Comparison of ENCODE assay signal across 8 cellular contexts in genomic region chr1:181485276-181486097, GRCh38. TPM values are rescaled to one million over a fixed set of nuclear protein-coding genes. Genes with fewer than 3 reads are reported as not detected.
DNase-seq lines count a peak whose midpoint lies in the region; ATAC-seq and TF ChIP-seq lines count a peak whose summit lies in the region.

No MANE protein-coding gene starts in this region.

- in situ Hi-C loops in gastrocnemius medialis (cut with MboI; ENCODE audit: low sequenced_read_pairs in 4 of 4), result loop anchor here in 3 of 4 donors (25.0 kb wide), 2 partner anchors 577 to 927 kb away; partner anchors contain the start of genes ZNF648 (in 3 of the 3) and TEDDM1 (in 1 of the 3)

- TF ChIP-seq CTCF in left ventricle myocardium inferior (IDR thresholded peaks at IDR 0.05; ENCODE audit: borderline replicate concordance) (no peak), RWPE1 (conservative IDR thresholded peaks at IDR 0.05; ENCODE audit: low read depth) (no peak), stomach (IDR thresholded peaks at IDR 0.05) (no peak), gastrocnemius medialis (IDR thresholded peaks at IDR 0.05 in 4 of 5, conservative IDR thresholded peaks at IDR 0.05 in 1 of 5) (no peak)

- peaks cover 100% of the 10 kb centered on the region for H3K27me3 ChIP-seq in left ventricle myocardium inferior (ENCODE audit: low read depth)
- peaks cover 20 to 61% (median 55%) of the 10 kb centered on the region in 3 donors for H3K27me3 ChIP-seq in stomach
- H3K27me3 ChIP-seq in gastrocnemius medialis, result peaks cover 59 to 69% (median 60%) of the 10 kb centered on the region in 3 donors

- peak; percentile 75 for DNase-seq in Right ventricle myocardium inferior (ENCODE audit: missing footprints)
- no peak for DNase-seq in left ventricle myocardium inferior
- DNase-seq in RWPE1 (ENCODE audit: low spot score), result peak; percentile 38
- peak; percentile 84 for DNase-seq in left kidney (ENCODE audit: low read depth, low spot score)
- no peak for DNase-seq in stomach
- no peak for DNase-seq in gastrocnemius medialis

- intact Hi-C loops in Right ventricle myocardium inferior (cut with DNase I) (no loop called here), left ventricle myocardium inferior (cut with micrococcal nuclease) (no loop called here), stomach (cut with DNase I; ENCODE audit: low total_unique reads) (no loop called here), gastrocnemius medialis (cut with DNase I; ENCODE audit: low total_unique reads) (no loop called here)

- WGBS in stomach, 5 donors, result 4 to 12% (median 6%) methylated on average over 44 of the region's 44 CpGs

- TF ChIP-seq POLR2A in stomach (IDR thresholded peaks at IDR 0.05) (no peak), gastrocnemius medialis (IDR thresholded peaks at IDR 0.05) (no peak)

- H3K9me3 ChIP-seq in left ventricle myocardium inferior (replicated peaks), result no peaks in the 10 kb centered on the region
- H3K9me3 ChIP-seq in stomach, result no peaks in the 10 kb centered on the region
- H3K9me3 ChIP-seq in gastrocnemius medialis, result no peaks in the 10 kb centered on the region

- no peaks in the 10 kb centered on the region for H3K36me3 ChIP-seq in left ventricle myocardium inferior
- no peaks in the 10 kb centered on the region for H3K36me3 ChIP-seq in stomach
- H3K36me3 ChIP-seq in gastrocnemius medialis, result no peaks in the 10 kb centered on the region

- H3K4me3 ChIP-seq in left ventricle myocardium inferior, result no peak overlapping the region
- H3K4me3 ChIP-seq in stomach, result peak overlapping the region in 1 of 4 donors; percentile 20
- H3K4me3 ChIP-seq in gastrocnemius medialis, result no peak overlapping the region

- CTCF ChIA-PET in RWPE1 (lab: Yijun Ruan, JAX), result interaction anchor here (0.6 kb wide), 1 partner anchor 570 kb away, joined by 3 read pairs; no protein-coding TSS in a partner anchor

- no peak for TF ChIP-seq EP300 in stomach (IDR thresholded peaks at IDR 0.05)

- no peak for ATAC-seq in Right ventricle myocardium inferior
- peak; percentile 43 for ATAC-seq in HG02943 (IDR thresholded peaks at IDR 0.05; ENCODE audit: low read depth, unreplicated experiment)
- no peak for ATAC-seq in gastrocnemius medialis
- ATAC-seq in activated CD4-positive, CD25-positive, alpha-beta regulatory T cell treated with anti-CD3 and anti-CD28 coated beads, Interleukin-2, amount 50 U/mL, for 24 hours, result no peak

- POLR2A ChIA-PET in RWPE1 (lab: Yijun Ruan, JAX; ENCODE audit: low non-redundant PET), result no interaction called here

- H3K4me1 ChIP-seq in left ventricle myocardium inferior (peaks cover 27% of the 10 kb centered on the region), stomach (peaks cover 12 to 37% (median 26%) of the 10 kb centered on the region in 4 donors), gastrocnemius medialis (no peaks in the 10 kb centered on the region)

- H3K27ac ChIP-seq in left ventricle myocardium inferior (replicated peaks) (no peak overlapping the region), RWPE1 (no peak overlapping the region), stomach (no peak overlapping the region), gastrocnemius medialis (no peak overlapping the region)

RNA-seq across cellular contexts. Expression of gene CACNA1E, which starts 2.2 kb away (rescaled TPM):
- total RNA-seq in Right ventricle myocardium inferior (3.7 TPM), left ventricle myocardium inferior (0.88 TPM), stomach (1 to 10 TPM in 1 of 5 donors, under 1 TPM in 1, not detected in 3; under 0.01 to 1.8 TPM), gastrocnemius medialis (under 1 TPM in 2 of 4 donors, not detected in 2; 0.03 to 0.05 TPM)
- polyA plus RNA-seq in stomach, result under 1 TPM in 2 of 3 donors, not detected in 1; under 0.01 to 0.03 TPM

Comparison
In these comparisons a context has a peak if more than half of its experiments do, and no peak if none do; other contexts are left out.
1. DNase-seq: peak in Right ventricle myocardium inferior (single experiment), RWPE1 (single experiment) and left kidney (single experiment); none in left ventricle myocardium inferior (single experiment), stomach (single experiment) and gastrocnemius medialis (0 of 2).